ENCODE assay signal across 18 cellular contexts in genomic region chr7:121267612-121268011, GRCh38.
"Had no signal": no experiment of that assay in that cellular context is flagged by ENCODE, and none has a peak within 500 bp of the region (broad histone marks: within the 10 kb centered on the region; RNA-seq: fewer than 3 reads in every experiment).

No MANE protein-coding gene starts in this region.

- H3K4me1 ChIP-seq: breast epithelium, Peyer's patch had no signal

- H3K36me3 ChIP-seq: breast epithelium, Peyer's patch had no signal

- DNase-seq: activated CD4-positive, alpha-beta T cell treated with anti-CD3 and anti-CD28 coated beads for 4 hours; activated CD8-positive, alpha-beta memory T cell treated with anti-CD3 and anti-CD28 coated beads, Interleukin-2, amount 50 U/mL, for 4 hours; activated CD8-positive, alpha-beta T cell treated with anti-CD3 and anti-CD28 coated beads for 36 hours; activated naive CD4-positive, alpha-beta T cell treated with anti-CD3 and anti-CD28 coated beads, Interleukin-2, amount 50 U/mL, for 16 hours; activated naive CD8-positive, alpha-beta T cell treated with anti-CD3 and anti-CD28 coated beads, Interleukin-2, amount 10 ng/mL, durations not matched to agents 7 days and 5 days; aorta; IMR-90; Kasumi-1; KBM-7; NCI-H1048; NCI-H1417; NCI-H1694; NCI-H2029; NCI-H510A treated with DMSO at 0.1 percent for 48 hours; Peyer's patch; SHP77 treated with DMSO at 0.1 percent for 48 hours had no signal

- H3K9me3 ChIP-seq: breast epithelium, Peyer's patch had no signal

- H3K4me3 ChIP-seq: breast epithelium, Peyer's patch had no signal

- H3K27me3 ChIP-seq: breast epithelium, Peyer's patch had no signal

- ATAC-seq: activated CD4-positive, CD25-positive, alpha-beta regulatory T cell treated with anti-CD3 and anti-CD28 coated beads, Interleukin-2, amount 50 U/mL, for 24 hours; activated CD8-positive, alpha-beta T cell treated with anti-CD3 and anti-CD28 coated beads for 36 hours had no signal
